ENCODE assay signal across 18 cellular contexts in the genomic region with DNA sequence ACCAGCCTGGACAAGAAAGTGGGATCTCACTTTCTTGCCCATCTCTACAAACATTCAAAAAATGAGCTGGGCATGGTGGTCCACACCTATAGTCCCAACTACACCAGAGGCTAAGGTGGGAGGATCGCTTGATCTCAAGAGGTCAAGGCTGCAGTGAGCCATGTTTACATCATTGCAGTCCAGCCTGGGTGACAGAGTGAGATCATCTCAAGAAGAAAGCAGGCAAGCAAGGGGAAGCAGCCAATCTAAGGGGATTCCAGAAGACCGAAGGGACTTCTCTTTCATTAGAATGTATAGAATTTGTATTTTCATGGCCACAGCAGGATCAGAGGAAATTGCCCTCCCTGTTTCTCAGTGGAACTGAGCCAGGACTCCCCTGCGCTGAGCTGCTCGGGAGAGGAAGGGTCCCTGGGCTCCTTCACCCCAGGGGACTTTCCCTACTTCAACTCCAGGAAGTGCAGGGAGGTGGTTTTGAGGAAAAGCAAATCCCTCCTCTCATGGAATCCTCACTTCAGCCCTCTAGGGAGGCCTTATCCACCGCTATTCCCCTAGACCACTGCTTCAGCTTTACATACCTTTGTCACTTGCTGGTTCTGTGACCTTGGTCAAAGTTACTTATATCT. TPM values are rescaled to one million over a fixed set of nuclear protein-coding genes. Genes with fewer than 3 reads are reported as not detected.
"Had no signal": no experiment of that assay in that cellular context is flagged by ENCODE, and none has a peak within 500 bp of the region (broad histone marks: within the 10 kb centered on the region; RNA-seq: fewer than 3 reads in every experiment).

No MANE protein-coding gene starts in this region.

- H3K4me1 Mint-ChIP-seq: activated CD4-positive, alpha-beta memory T cell treated with anti-CD3 and anti-CD28 coated beads, Interleukin-2, amount 10 ng/mL, durations not matched to agents 7 days and 5 days; activated CD4-positive, alpha-beta T cell treated with anti-CD3 and anti-CD28 coated beads for 36 hours; activated naive CD8-positive, alpha-beta T cell treated with anti-CD3 and anti-CD28 coated beads, Interleukin-2, amount 50 U/mL, for 24 hours; memory B cell; natural killer cell; stimulated activated naive B cell treated with anti-CD40 and anti-IgM and Interleukin-4, amounts not matched to agents 10 μg/mL and 1 μg/mL and 100 μg/mL, for 72 hours had no signal

- H3K27me3 Mint-ChIP-seq: activated CD4-positive, alpha-beta memory T cell treated with anti-CD3 and anti-CD28 coated beads, Interleukin-2, amount 10 ng/mL, durations not matched to agents 7 days and 5 days; activated CD4-positive, alpha-beta T cell treated with anti-CD3 and anti-CD28 coated beads for 36 hours; memory B cell had no signal

- H3K27ac ChIP-seq: WERI-Rb-1 had no signal

- FAIRE-seq: frontal cortex had no signal

- H3K27ac Mint-ChIP-seq: activated CD4-positive, alpha-beta memory T cell treated with anti-CD3 and anti-CD28 coated beads, Interleukin-2, amount 10 ng/mL, durations not matched to agents 7 days and 5 days; activated CD4-positive, alpha-beta T cell treated with anti-CD3 and anti-CD28 coated beads for 36 hours; activated naive CD8-positive, alpha-beta T cell treated with anti-CD3 and anti-CD28 coated beads, Interleukin-2, amount 50 U/mL, for 24 hours; activated T-cell treated with anti-CD3 and anti-CD28 coated beads, Interleukin-2, amount 50 U/mL, for 72 hours; memory B cell; natural killer cell; stimulated activated naive B cell treated with anti-CD40 and anti-IgM and Interleukin-4, amounts not matched to agents 10 μg/mL and 1 μg/mL and 100 μg/mL, for 72 hours had no signal

- ATAC-seq: activated CD4-positive, alpha-beta T cell treated with anti-CD3 and anti-CD28 coated beads for 36 hours; activated naive CD8-positive, alpha-beta T cell treated with anti-CD3 and anti-CD28 coated beads, Interleukin-2, amount 50 U/mL, for 24 hours; activated T-cell treated with anti-CD3 and anti-CD28 coated beads, Interleukin-2, amount 50 U/mL, for 72 hours; natural killer cell; sciatic nerve; stimulated activated naive B cell treated with anti-CD40 and anti-IgM and Interleukin-4, amounts not matched to agents 10 μg/mL and 1 μg/mL and 100 μg/mL, for 72 hours had no signal

- DNase-seq: activated CD4-positive, alpha-beta memory T cell treated with anti-CD3 and anti-CD28 coated beads, Interleukin-2, amount 10 ng/mL, durations not matched to agents 7 days and 5 days; activated CD4-positive, alpha-beta T cell treated with anti-CD3 and anti-CD28 coated beads for 36 hours; activated naive CD8-positive, alpha-beta T cell treated with anti-CD3 and anti-CD28 coated beads, Interleukin-2, amount 50 U/mL, for 24 hours; activated T-cell treated with anti-CD3 and anti-CD28 coated beads, Interleukin-2, amount 50 U/mL, for 72 hours; cortex of kidney; effector CD8-positive, alpha-beta T cell; kidney glomerular epithelial cell; natural killer cell; occipital lobe; stimulated activated CD4-positive, alpha-beta T cell treated with anti-CD3 and anti-CD28 coated beads, Interleukin-2, amount 100 ng/mL, for 24 hours; stimulated activated naive B cell treated with anti-CD40 and anti-IgM and Interleukin-4, amounts not matched to agents 10 μg/mL and 1 μg/mL and 100 μg/mL, for 72 hours; substantia nigra; T-helper 1 cell; trophoblast cell; WERI-Rb-1 had no signal

- H3K36me3 Mint-ChIP-seq: memory B cell; natural killer cell; stimulated activated naive B cell treated with anti-CD40 and anti-IgM and Interleukin-4, amounts not matched to agents 10 μg/mL and 1 μg/mL and 100 μg/mL, for 72 hours had no signal

- H3K4me3 Mint-ChIP-seq: activated CD4-positive, alpha-beta memory T cell treated with anti-CD3 and anti-CD28 coated beads, Interleukin-2, amount 10 ng/mL, durations not matched to agents 7 days and 5 days; activated CD4-positive, alpha-beta T cell treated with anti-CD3 and anti-CD28 coated beads for 36 hours; activated naive CD8-positive, alpha-beta T cell treated with anti-CD3 and anti-CD28 coated beads, Interleukin-2, amount 50 U/mL, for 24 hours; activated T-cell treated with anti-CD3 and anti-CD28 coated beads, Interleukin-2, amount 50 U/mL, for 72 hours; memory B cell; natural killer cell; stimulated activated naive B cell treated with anti-CD40 and anti-IgM and Interleukin-4, amounts not matched to agents 10 μg/mL and 1 μg/mL and 100 μg/mL, for 72 hours had no signal

- H3K36me3 ChIP-seq: WERI-Rb-1 had no signal

- H3K9me3 Mint-ChIP-seq: activated CD4-positive, alpha-beta memory T cell treated with anti-CD3 and anti-CD28 coated beads, Interleukin-2, amount 10 ng/mL, durations not matched to agents 7 days and 5 days; activated naive CD8-positive, alpha-beta T cell treated with anti-CD3 and anti-CD28 coated beads, Interleukin-2, amount 50 U/mL, for 24 hours; activated T-cell treated with anti-CD3 and anti-CD28 coated beads, Interleukin-2, amount 50 U/mL, for 72 hours; memory B cell; natural killer cell had no signal

RNA-seq across cellular contexts. Expression of a gene that starts 12.1 kb away (rescaled TPM):
- total RNA-seq: activated CD4-positive, alpha-beta memory T cell treated with anti-CD3 and anti-CD28 coated beads, Interleukin-2, amount 10 ng/mL, durations not matched to agents 7 days and 5 days had no signal
